Comparison of ENCODE assay signal across 9 cellular contexts in the genomic region with DNA sequence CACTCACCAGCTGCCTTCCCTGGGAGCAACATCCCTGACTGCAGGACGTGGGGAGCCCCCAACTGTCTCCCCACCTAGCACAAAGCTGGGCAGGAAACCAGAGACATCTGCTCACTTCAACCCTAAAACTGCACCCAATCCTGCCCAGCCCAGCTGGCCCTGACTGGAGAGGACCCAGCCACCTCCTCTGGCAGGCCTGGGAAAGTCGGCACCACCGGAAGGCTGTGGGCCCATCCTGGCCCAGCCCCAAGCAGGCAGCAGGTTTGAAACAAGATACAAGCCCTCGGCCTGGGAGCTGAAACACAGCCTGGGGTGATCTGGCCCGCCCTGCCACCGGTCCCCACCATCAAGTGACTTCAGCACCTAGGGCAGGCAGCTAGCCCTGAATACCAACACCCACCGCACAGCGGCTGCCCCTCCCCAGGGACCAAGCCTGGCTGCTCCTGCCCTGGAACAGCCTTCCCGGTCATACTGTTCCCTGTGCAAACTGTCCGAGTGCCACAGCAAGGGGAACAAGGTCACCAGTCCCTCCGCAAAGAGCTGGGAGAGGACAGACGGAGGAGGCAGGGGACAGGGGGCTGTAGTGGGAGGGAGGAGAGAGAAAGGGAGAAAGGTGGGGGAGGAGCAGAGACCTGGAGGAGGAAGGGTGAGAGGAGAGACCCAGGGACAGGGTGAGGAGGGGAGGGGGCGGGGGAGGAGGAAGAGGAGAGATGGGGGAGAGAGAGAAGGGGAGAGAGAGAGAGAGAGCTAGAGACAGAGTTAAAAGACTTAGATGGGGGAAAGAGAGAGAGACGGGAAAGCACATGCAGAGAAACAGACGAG.
DNase-seq lines count a peak whose midpoint lies in the region; ATAC-seq and TF ChIP-seq lines count a peak whose summit lies in the region.
"Had no signal": no experiment of that assay in that cellular context is flagged by ENCODE, and none has a peak within 500 bp of the region (broad histone marks: within the 10 kb centered on the region; RNA-seq: fewer than 3 reads in every experiment).

No MANE protein-coding gene starts in this region.

- no peak overlapping the region for H3K4me3 Mint-ChIP-seq in immature natural killer cell

- H3K36me3 ChIP-seq in HUES6 (ENCODE audit: control insufficient read depth, insufficient read depth, low read length) (peaks cover 29% of the 10 kb centered on the region), WERI-Rb-1 (peaks cover 77% of the 10 kb centered on the region), hepatocyte (replicated peaks; ENCODE audit: insufficient read depth, low read depth) (no peaks in the 10 kb centered on the region), subcutaneous abdominal adipose tissue (ENCODE audit: control insufficient read depth in 5 of 5, insufficient read depth in 5 of 5, low read length in 5 of 5) (peaks cover 0 to 80% (median 40%) of the 10 kb centered on the region in 5 donors)

- peak; percentile 48 for DNase-seq in WERI-Rb-1
- no peak for DNase-seq in hepatocyte (ENCODE audit: low spot score)
- DNase-seq in immature natural killer cell = no peak
- DNase-seq: activated CD4-positive, alpha-beta T cell treated with anti-CD3 and anti-CD28 coated beads for 4 hours had no signal

- H3K9ac ChIP-seq in HUES6 (ENCODE audit: low read length) (peak overlapping the region; percentile 36), subcutaneous abdominal adipose tissue (ENCODE audit: low read length in 5 of 5) (peak overlapping the region in 1 of 5 donors; percentile 19)

- ATAC-seq in GM21528 (IDR thresholded peaks at IDR 0.05; ENCODE audit: low FRiP score, unreplicated experiment) = no peak
- no peak for ATAC-seq in HG03045 (IDR thresholded peaks at IDR 0.05; ENCODE audit: unreplicated experiment)
- ATAC-seq in HG02870 (IDR thresholded peaks at IDR 0.05; ENCODE audit: unreplicated experiment) = no peak

- no peak overlapping the region for H2AFZ ChIP-seq in hepatocyte

- H3K27ac ChIP-seq in HUES6 (ENCODE audit: low read depth, low read length) (peak overlapping the region; percentile 40), WERI-Rb-1 (peak overlapping the region; percentile 91), hepatocyte (peak overlapping the region; percentile 89), subcutaneous abdominal adipose tissue (ENCODE audit: low read depth, low read length) (peak overlapping the region; percentile 16)

- H3K9me3 Mint-ChIP-seq in immature natural killer cell = no peaks in the 10 kb centered on the region

- H3K36me3 Mint-ChIP-seq in immature natural killer cell = peaks cover 4 to 7% (median 5%) of the 10 kb centered on the region in 3 donors

- H3K9me2 ChIP-seq in hepatocyte (replicated peaks; ENCODE audit: insufficient read depth) = no peaks in the 10 kb centered on the region

- H3K27ac Mint-ChIP-seq in immature natural killer cell = peak overlapping the region in 2 of 6 donors; percentile 40 to 69

- H4K20me1 ChIP-seq in hepatocyte (ENCODE audit: insufficient read depth, poor library complexity, severe bottlenecking) = peaks cover 27% of the 10 kb centered on the region

- peaks cover 0 to 10% of the 10 kb centered on the region in 2 donors for H3K4me1 Mint-ChIP-seq in immature natural killer cell

- TF ChIP-seq CTCF in WERI-Rb-1 (IDR thresholded peaks at IDR 0.05; ENCODE audit: low read depth, low read length) (no peak), hepatocyte (IDR thresholded peaks at IDR 0.05; ENCODE audit: poor library complexity) (no peak)

- peaks cover 0 to 8% (median 2%) of the 10 kb centered on the region in 3 donors for H3K27me3 Mint-ChIP-seq in immature natural killer cell (ENCODE audit: low read depth in 3 of 3)

- WGBS in hepatocyte (ENCODE audit: low lambda C conversion rate, missing lambda C conversion rate) = 54% methylated on average over 13 of the region's 15 CpGs

- H3K4me3 ChIP-seq in HUES6 (ENCODE audit: low read depth, low read length) (no peak overlapping the region; the same call in 1 of the 2 replicates), WERI-Rb-1 (ENCODE audit: low read depth, low read length) (no peak overlapping the region), hepatocyte (no peak overlapping the region), subcutaneous abdominal adipose tissue (ENCODE audit: low read depth in 1 of 5, low read length in 5 of 5) (no peak overlapping the region)

- H3K4me1 ChIP-seq in HUES6 (ENCODE audit: control insufficient read depth, insufficient read depth, low read length) (peaks cover 20% of the 10 kb centered on the region), hepatocyte (ENCODE audit: insufficient read depth) (peaks cover 26% of the 10 kb centered on the region), subcutaneous abdominal adipose tissue (ENCODE audit: control insufficient read depth in 5 of 5, insufficient read depth in 5 of 5, low read length in 5 of 5) (peaks cover 0 to 36% (median 32%) of the 10 kb centered on the region in 5 donors)

- peak overlapping the region; percentile 54 for H3K4me2 ChIP-seq in hepatocyte

- H3K79me2 ChIP-seq in hepatocyte = peaks cover 33% of the 10 kb centered on the region

- H3K9me3 ChIP-seq in HUES6 (ENCODE audit: control insufficient read depth, insufficient read depth, low read depth, low read length) (no peaks in the 10 kb centered on the region), WERI-Rb-1 (ENCODE audit: severe bottlenecking) (no peaks in the 10 kb centered on the region), hepatocyte (ENCODE audit: low read depth) (no peaks in the 10 kb centered on the region), subcutaneous abdominal adipose tissue (ENCODE audit: control insufficient read depth in 5 of 5, low read length in 5 of 5) (no peaks in the 10 kb centered on the region)

- H3K27me3 ChIP-seq in HUES6 (ENCODE audit: control insufficient read depth, insufficient read depth, low read length) (no peaks in the 10 kb centered on the region), WERI-Rb-1 (ENCODE audit: insufficient read depth, low read depth, severe bottlenecking) (no peaks in the 10 kb centered on the region), hepatocyte (no peaks in the 10 kb centered on the region), subcutaneous abdominal adipose tissue (ENCODE audit: control insufficient read depth in 5 of 5, insufficient read depth in 4 of 5, low read length in 5 of 5) (no peaks in the 10 kb centered on the region)

Comparison
In these comparisons a context has a peak if more than half of its experiments do, and no peak if none do; other contexts are left out.
1. H3K27ac ChIP-seq: peak in every context shown above with its lines; median percentile 91 in WERI-Rb-1; 89 in hepatocyte; 40 in HUES6; 16 in subcutaneous abdominal adipose tissue.